In the genomic region with DNA sequence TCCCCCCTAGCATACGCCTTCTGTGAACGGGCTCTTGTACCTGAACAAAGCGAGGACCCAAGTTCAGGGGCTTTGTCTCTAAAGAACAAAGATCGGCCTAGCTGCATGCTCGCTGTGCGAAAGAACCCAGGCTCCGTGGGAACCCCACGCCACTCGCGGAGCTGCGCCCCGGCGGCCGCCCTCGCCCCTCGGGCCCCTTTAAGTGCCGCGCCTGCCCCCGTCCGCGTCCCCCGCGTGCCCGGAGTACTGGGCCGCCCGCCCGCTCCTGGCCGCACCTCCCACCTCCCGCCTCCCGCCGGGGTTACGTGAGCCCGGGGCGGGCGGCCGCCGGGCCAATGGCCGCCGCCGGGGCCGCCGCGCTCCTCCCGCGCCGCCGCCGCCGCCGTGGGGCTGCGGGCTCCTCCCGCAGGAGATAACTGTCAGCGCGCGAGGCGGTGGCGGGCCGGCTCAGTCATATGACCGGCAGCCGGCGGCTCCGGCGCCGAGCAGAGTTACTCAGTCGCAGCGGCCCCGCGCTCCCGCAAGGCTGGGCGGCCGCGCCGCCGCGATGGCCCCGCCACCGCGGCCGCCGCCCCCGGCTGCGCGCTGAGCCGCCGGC, we compare ENCODE assay signal across 8 cellular contexts. TPM values are rescaled to one million over a fixed set of nuclear protein-coding genes. Genes with fewer than 3 reads are reported as not detected.
DNase-seq lines count a peak whose midpoint lies in the region; ATAC-seq and TF ChIP-seq lines count a peak whose summit lies in the region.

A gene (plus strand): TSS at position 450 of the 598 bp plus-strand sequence. CDS start 187 bp downstream, outside the sequence.

- no peaks in the 10 kb centered on the region for H3K9me3 ChIP-seq in right lobe of liver

- H3K36me3 ChIP-seq in right lobe of liver = no peaks in the 10 kb centered on the region

- DNase-seq in AG08396 (ENCODE audit: low spot score) (peak; percentile 95), NCI-H345 treated with DMSO at 0.1 percent for 48 hours (lab: John Stamatoyannopoulos, UW; ENCODE audit: unreplicated experiment) (peak; percentile 56), dorsolateral prefrontal cortex (peak; percentile 74 to 91 (median 84)), right lobe of liver (peak; percentile 90 to 91 (median 90))
- peak; percentile 35 to 39 for DNase-seq in activated CD4-positive, alpha-beta T cell treated with anti-CD3 and anti-CD28 coated beads, Interleukin-2, amount 50 U/mL, for 24 hours (ENCODE audit: low read depth in 1 of 2, low spot score in 1 of 2)
- DNase-seq in stimulated activated CD4-positive, alpha-beta T cell treated with anti-CD3 and anti-CD28 coated beads, Interleukin-4, amount 100 ng/mL, for 24 hours = peak; percentile 65

- H3K4me1 ChIP-seq in right lobe of liver = peaks cover 0 to 16% (median 0%) of the 10 kb centered on the region in 4 donors

- WGBS in right lobe of liver (ENCODE audit: insufficient coverage, low coverage, low lambda C conversion rate, missing lambda C conversion rate) = 29% methylated on average over 1 of the region's 85 CpGs

- H3K27me3 ChIP-seq in dorsolateral prefrontal cortex = no peaks in the 10 kb centered on the region
- no peaks in the 10 kb centered on the region for H3K27me3 ChIP-seq in right lobe of liver

- H3K27ac ChIP-seq in dorsolateral prefrontal cortex = peak within 1 kb of the TSS; percentile 71 to 98 (median 95)
- H3K27ac ChIP-seq in right lobe of liver = peak within 1 kb of the TSS; percentile 81 to 87 (median 87)

- intact Hi-C loops in dorsolateral prefrontal cortex (cut with DNase I) = loop anchor here (2.0 to 10.0 kb wide), 7 partner anchors 36 to 336 kb away; a partner anchor contains a TSS
- intact Hi-C loops in right lobe of liver (cut with DNase I) = no loop called here

- TF ChIP-seq POLR2A in right lobe of liver (IDR thresholded peaks at IDR 0.05) = peak; percentile 85

- H3K4me3 ChIP-seq in dorsolateral prefrontal cortex = peak within 1 kb of the TSS; percentile 67 to 98 (median 90)
- peak within 1 kb of the TSS; percentile 55 to 88 (median 76) for H3K4me3 ChIP-seq in right lobe of liver

- ATAC-seq in GM18873 (IDR thresholded peaks at IDR 0.05; ENCODE audit: low FRiP score, unreplicated experiment) (peak; percentile 52), HG03103 (IDR thresholded peaks at IDR 0.05; ENCODE audit: low read depth, unreplicated experiment) (peak; percentile 71), right lobe of liver (peak; percentile 85 to 96 (median 94))

- peak in 5 of 56 donors; percentile 5 to 23 (median 12) for TF ChIP-seq CTCF in dorsolateral prefrontal cortex (IDR thresholded peaks at IDR 0.05 in 54 of 56, conservative IDR thresholded peaks at IDR 0.05 in 2 of 56; ENCODE audit: low read depth in 1 of 56, partially characterized antibody in 56 of 56)
- TF ChIP-seq CTCF in right lobe of liver (IDR thresholded peaks at IDR 0.05) = peak in 1 of 4 donors; percentile 23

RNA-seq across cellular contexts. Expression of the gene that starts here (rescaled TPM):
- total RNA-seq in dorsolateral prefrontal cortex (10 to 100 TPM; 38.5 to 72.7 (median 57.8) TPM), right lobe of liver (10 to 100 TPM; 34.2 to 67.4 (median 37.8) TPM)

Comparison
In these comparisons a context has a peak if more than half of its experiments do, and no peak if none do; other contexts are left out.
1. Peak in every context shown above with its lines: DNase-seq, ATAC-seq, H3K4me3 ChIP-seq and H3K27ac ChIP-seq.
2. DNase-seq: peak in every context shown above with its lines; median percentile 95 in AG08396; 90 in right lobe of liver; 84 in dorsolateral prefrontal cortex; 65 in stimulated activated CD4-positive, alpha-beta T cell treated with anti-CD3 and anti-CD28 coated beads, Interleukin-4, amount 100 ng/mL, for 24 hours; 56 in NCI-H345 treated with DMSO at 0.1 percent for 48 hours; 37 in activated CD4-positive, alpha-beta T cell treated with anti-CD3 and anti-CD28 coated beads, Interleukin-2, amount 50 U/mL, for 24 hours.
3. intact Hi-C loops: an anchor here in dorsolateral prefrontal cortex (2.0 to 10.0 kb wide); none called in right lobe of liver.